1 cellular context compared by ENCODE assay signal in the genomic region with DNA sequence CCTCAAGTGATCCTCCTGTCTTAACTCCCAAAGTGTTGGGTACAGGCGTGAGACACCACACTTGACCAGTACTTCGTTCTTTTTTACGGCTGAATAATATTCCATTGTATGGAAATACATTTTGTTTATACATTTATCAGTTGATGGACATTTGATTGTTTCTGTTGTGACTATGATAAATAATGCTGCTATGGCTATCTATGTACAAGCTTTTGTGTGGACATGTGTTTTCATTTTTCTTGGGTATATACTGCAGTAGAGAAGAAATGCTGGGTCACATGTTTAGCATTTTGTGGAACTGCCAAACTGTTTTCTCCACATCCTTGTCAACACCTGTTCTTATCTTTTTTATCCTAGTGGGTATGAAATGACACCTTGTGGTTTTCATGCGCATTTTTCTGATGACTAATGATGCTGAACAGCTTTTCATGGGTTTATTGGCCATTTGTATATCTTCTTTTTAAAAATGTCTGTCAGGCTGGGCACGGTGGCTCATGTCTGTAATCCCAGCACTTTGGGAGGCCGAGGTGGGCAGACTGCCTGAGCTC.
A peak's percentile ranks its signal among the peaks of the same experiment; 100 is the strongest.
TF ChIP-seq lines count a peak whose summit lies in the region.

No MANE protein-coding gene starts in this region.

TF ChIP-seq in K562, 482 proteins besides CTCF, POLR2A, EP300 and RAD21 (continued from another document):
- TF ChIP-seq, protein P1, sequence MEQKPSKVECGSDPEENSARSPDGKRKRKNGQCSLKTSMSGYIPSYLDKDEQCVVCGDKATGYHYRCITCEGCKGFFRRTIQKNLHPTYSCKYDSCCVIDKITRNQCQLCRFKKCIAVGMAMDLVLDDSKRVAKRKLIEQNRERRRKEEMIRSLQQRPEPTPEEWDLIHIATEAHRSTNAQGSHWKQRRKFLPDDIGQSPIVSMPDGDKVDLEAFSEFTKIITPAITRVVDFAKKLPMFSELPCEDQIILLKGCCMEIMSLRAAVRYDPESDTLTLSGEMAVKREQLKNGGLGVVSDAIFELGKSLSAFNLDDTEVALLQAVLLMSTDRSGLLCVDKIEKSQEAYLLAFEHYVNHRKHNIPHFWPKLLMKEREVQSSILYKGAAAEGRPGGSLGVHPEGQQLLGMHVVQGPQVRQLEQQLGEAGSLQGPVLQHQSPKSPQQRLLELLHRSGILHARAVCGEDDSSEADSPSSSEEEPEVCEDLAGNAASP (IDR thresholded peaks at IDR 0.05), result no peak
- TF ChIP-seq FOXK1 (CRISPR knock-in tag; IDR thresholded peaks at IDR 0.05; ENCODE audit: borderline replicate concordance) (no peak), TOE1 (IDR thresholded peaks at IDR 0.05; ENCODE audit: borderline replicate concordance) (no peak), TOE1 (CRISPR knock-in tag; IDR thresholded peaks at IDR 0.05; ENCODE audit: borderline replicate concordance, low read depth) (no peak), CTBP1 (IDR thresholded peaks at IDR 0.05; ENCODE audit: borderline replicate concordance) (peak; percentile 40; the same call in 1 of the 2 replicates), ZNF140 (CRISPR knock-in tag; IDR thresholded peaks at IDR 0.05) (no peak), TEAD2 (tag; IDR thresholded peaks at IDR 0.05) (no peak), YBX1 (IDR thresholded peaks at IDR 0.05) (no peak), GABPA (tag; conservative IDR thresholded peaks at IDR 0.05; ENCODE audit: low read depth) (no peak), ZNF444 (CRISPR knock-in tag; IDR thresholded peaks at IDR 0.05) (no peak), DPF2 (IDR thresholded peaks at IDR 0.05) (no peak), SRF (CRISPR knock-in tag; IDR thresholded peaks at IDR 0.05) (no peak), ZNF79 (CRISPR knock-in tag; IDR thresholded peaks at IDR 0.05; ENCODE audit: low read depth) (no peak), BRF1 (IDR thresholded peaks at IDR 0.05; ENCODE audit: borderline replicate concordance, extremely low read depth, insufficient read length) (no peak), HMG20B (CRISPR knock-in tag; IDR thresholded peaks at IDR 0.05) (no peak), ZNF75A (CRISPR knock-in tag; IDR thresholded peaks at IDR 0.05) (no peak), MTF1 (CRISPR knock-in tag; IDR thresholded peaks at IDR 0.05; ENCODE audit: borderline replicate concordance) (no peak), CBFA2T3 (IDR thresholded peaks at IDR 0.05) (peak; percentile 12; the same call in 1 of the 2 replicates), ZNF436 (CRISPR knock-in tag; IDR thresholded peaks at IDR 0.05) (no peak), HLTF (IDR thresholded peaks at IDR 0.05) (no peak), CCAR2 (IDR thresholded peaks at IDR 0.05; ENCODE audit: low read depth, low read length) (no peak), TCF7L2 (IDR thresholded peaks at IDR 0.05; ENCODE audit: low read depth, low read length) (no peak), IFI16 (CRISPR knock-in tag; IDR thresholded peaks at IDR 0.05) (no peak), KHSRP (IDR thresholded peaks at IDR 0.05) (no peak), C11orf30 (IDR thresholded peaks at IDR 0.05; ENCODE audit: low read depth) (no peak), MTA3 (IDR thresholded peaks at IDR 0.05; ENCODE audit: borderline replicate concordance) (no peak), ADNP (tag; IDR thresholded peaks at IDR 0.05) (no peak), PHTF2 (CRISPR knock-in tag; IDR thresholded peaks at IDR 0.05) (no peak), NFIC (IDR thresholded peaks at IDR 0.05) (no peak), ZNF778 (CRISPR knock-in tag; IDR thresholded peaks at IDR 0.05) (no peak), SREBF1 (IDR thresholded peaks at IDR 0.05; ENCODE audit: borderline replicate concordance, low read depth, low read length) (no peak), ZNF561 (CRISPR knock-in tag; conservative IDR thresholded peaks at IDR 0.05) (no peak), MCM2 (IDR thresholded peaks at IDR 0.05; ENCODE audit: low read depth) (no peak), ZNF347 (CRISPR knock-in tag; IDR thresholded peaks at IDR 0.05; ENCODE audit: low read depth) (no peak), HNRNPL (IDR thresholded peaks at IDR 0.05; ENCODE audit: low read depth, low read length) (no peak), MAFK (IDR thresholded peaks at IDR 0.05; ENCODE audit: low read length) (no peak), ZNF263 (CRISPR knock-in tag; IDR thresholded peaks at IDR 0.05; ENCODE audit: borderline replicate concordance) (no peak), ZNF12 (CRISPR knock-in tag; IDR thresholded peaks at IDR 0.05) (no peak), ZSCAN29 (IDR thresholded peaks at IDR 0.05) (no peak), TEAD4 (IDR thresholded peaks at IDR 0.05; ENCODE audit: low read length) (peak; percentile 37; the same call in 1 of the 2 replicates), TEAD4 (CRISPR knock-in tag; IDR thresholded peaks at IDR 0.05; ENCODE audit: borderline replicate concordance) (no peak), FOSL1 (tag; conservative IDR thresholded peaks at IDR 0.05) (peak; percentile 41; the same call in 1 of the 2 replicates), XRCC5 (IDR thresholded peaks at IDR 0.05; ENCODE audit: low read depth, low read length) (no peak), KAT7 (CRISPR knock-in tag; IDR thresholded peaks at IDR 0.05; ENCODE audit: borderline replicate concordance) (no peak), ZNF584 (CRISPR knock-in tag; IDR thresholded peaks at IDR 0.05; ENCODE audit: low read depth) (no peak), HIVEP1 (CRISPR knock-in tag; IDR thresholded peaks at IDR 0.05) (no peak), JUND (IDR thresholded peaks at IDR 0.05; ENCODE audit: borderline replicate concordance, low read depth, low read length) (0 out of 2 replicates have a peak, but pooled peaks have one; percentile 15), JUND (tag; IDR thresholded peaks at IDR 0.05; ENCODE audit: borderline replicate concordance, low read depth, low read length) (no peak), MEIS2 (IDR thresholded peaks at IDR 0.05; ENCODE audit: partially characterized antibody) (peak; percentile 84), DIDO1 (tag; IDR thresholded peaks at IDR 0.05; ENCODE audit: low read depth) (no peak), MTA2 (IDR thresholded peaks at IDR 0.05; ENCODE audit: low read depth) (no peak), TCF7 (IDR thresholded peaks at IDR 0.05; ENCODE audit: borderline replicate concordance) (no peak)
- TF ChIP-seq, protein P2, sequence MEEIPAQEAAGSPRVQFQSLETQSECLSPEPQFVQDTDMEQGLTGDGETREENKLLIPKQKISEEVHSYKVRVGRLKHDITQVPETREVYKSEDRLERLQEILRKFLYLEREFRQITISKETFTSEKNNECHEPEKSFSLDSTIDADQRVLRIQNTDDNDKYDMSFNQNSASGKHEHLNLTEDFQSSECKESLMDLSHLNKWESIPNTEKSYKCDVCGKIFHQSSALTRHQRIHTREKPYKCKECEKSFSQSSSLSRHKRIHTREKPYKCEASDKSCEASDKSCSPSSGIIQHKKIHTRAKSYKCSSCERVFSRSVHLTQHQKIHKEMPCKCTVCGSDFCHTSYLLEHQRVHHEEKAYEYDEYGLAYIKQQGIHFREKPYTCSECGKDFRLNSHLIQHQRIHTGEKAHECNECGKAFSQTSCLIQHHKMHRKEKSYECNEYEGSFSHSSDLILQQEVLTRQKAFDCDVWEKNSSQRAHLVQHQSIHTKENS (CRISPR knock-in tag; IDR thresholded peaks at IDR 0.05), result no peak
- TF ChIP-seq, protein P3, sequence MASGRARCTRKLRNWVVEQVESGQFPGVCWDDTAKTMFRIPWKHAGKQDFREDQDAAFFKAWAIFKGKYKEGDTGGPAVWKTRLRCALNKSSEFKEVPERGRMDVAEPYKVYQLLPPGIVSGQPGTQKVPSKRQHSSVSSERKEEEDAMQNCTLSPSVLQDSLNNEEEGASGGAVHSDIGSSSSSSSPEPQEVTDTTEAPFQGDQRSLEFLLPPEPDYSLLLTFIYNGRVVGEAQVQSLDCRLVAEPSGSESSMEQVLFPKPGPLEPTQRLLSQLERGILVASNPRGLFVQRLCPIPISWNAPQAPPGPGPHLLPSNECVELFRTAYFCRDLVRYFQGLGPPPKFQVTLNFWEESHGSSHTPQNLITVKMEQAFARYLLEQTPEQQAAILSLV (tag; IDR thresholded peaks at IDR 0.05), result no peak
- TF ChIP-seq, protein P4, sequence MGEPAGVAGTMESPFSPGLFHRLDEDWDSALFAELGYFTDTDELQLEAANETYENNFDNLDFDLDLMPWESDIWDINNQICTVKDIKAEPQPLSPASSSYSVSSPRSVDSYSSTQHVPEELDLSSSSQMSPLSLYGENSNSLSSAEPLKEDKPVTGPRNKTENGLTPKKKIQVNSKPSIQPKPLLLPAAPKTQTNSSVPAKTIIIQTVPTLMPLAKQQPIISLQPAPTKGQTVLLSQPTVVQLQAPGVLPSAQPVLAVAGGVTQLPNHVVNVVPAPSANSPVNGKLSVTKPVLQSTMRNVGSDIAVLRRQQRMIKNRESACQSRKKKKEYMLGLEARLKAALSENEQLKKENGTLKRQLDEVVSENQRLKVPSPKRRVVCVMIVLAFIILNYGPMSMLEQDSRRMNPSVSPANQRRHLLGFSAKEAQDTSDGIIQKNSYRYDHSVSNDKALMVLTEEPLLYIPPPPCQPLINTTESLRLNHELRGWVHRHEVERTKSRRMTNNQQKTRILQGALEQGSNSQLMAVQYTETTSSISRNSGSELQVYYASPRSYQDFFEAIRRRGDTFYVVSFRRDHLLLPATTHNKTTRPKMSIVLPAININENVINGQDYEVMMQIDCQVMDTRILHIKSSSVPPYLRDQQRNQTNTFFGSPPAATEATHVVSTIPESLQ (CRISPR knock-in tag; IDR thresholded peaks at IDR 0.05), result no peak
- TF ChIP-seq, protein P5, sequence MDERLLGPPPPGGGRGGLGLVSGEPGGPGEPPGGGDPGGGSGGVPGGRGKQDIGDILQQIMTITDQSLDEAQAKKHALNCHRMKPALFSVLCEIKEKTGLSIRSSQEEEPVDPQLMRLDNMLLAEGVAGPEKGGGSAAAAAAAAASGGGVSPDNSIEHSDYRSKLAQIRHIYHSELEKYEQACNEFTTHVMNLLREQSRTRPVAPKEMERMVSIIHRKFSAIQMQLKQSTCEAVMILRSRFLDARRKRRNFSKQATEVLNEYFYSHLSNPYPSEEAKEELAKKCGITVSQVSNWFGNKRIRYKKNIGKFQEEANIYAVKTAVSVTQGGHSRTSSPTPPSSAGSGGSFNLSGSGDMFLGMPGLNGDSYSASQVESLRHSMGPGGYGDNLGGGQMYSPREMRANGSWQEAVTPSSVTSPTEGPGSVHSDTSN (CRISPR knock-in tag; IDR thresholded peaks at IDR 0.05; ENCODE audit: low read depth), result no peak
- TF ChIP-seq, protein P5 (tag; conservative IDR thresholded peaks at IDR 0.05; ENCODE audit: low read depth), result peak; percentile 42; the same call in 1 of the 2 replicates
- TF ChIP-seq, protein P6, sequence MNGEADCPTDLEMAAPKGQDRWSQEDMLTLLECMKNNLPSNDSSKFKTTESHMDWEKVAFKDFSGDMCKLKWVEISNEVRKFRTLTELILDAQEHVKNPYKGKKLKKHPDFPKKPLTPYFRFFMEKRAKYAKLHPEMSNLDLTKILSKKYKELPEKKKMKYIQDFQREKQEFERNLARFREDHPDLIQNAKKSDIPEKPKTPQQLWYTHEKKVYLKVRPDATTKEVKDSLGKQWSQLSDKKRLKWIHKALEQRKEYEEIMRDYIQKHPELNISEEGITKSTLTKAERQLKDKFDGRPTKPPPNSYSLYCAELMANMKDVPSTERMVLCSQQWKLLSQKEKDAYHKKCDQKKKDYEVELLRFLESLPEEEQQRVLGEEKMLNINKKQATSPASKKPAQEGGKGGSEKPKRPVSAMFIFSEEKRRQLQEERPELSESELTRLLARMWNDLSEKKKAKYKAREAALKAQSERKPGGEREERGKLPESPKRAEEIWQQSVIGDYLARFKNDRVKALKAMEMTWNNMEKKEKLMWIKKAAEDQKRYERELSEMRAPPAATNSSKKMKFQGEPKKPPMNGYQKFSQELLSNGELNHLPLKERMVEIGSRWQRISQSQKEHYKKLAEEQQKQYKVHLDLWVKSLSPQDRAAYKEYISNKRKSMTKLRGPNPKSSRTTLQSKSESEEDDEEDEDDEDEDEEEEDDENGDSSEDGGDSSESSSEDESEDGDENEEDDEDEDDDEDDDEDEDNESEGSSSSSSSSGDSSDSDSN (IDR thresholded peaks at IDR 0.05; ENCODE audit: borderline replicate concordance in 1 of 2, low read depth in 2 of 2, low read length in 2 of 2), result no peak
- TF ChIP-seq, protein P7, sequence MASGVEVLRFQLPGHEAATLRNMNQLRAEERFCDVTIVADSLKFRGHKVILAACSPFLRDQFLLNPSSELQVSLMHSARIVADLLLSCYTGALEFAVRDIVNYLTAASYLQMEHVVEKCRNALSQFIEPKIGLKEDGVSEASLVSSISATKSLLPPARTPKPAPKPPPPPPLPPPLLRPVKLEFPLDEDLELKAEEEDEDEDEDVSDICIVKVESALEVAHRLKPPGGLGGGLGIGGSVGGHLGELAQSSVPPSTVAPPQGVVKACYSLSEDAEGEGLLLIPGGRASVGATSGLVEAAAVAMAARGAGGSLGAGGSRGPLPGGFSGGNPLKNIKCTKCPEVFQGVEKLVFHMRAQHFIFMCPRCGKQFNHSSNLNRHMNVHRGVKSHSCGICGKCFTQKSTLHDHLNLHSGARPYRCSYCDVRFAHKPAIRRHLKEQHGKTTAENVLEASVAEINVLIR (CRISPR knock-in tag; IDR thresholded peaks at IDR 0.05), result no peak
- TF ChIP-seq, protein P8, sequence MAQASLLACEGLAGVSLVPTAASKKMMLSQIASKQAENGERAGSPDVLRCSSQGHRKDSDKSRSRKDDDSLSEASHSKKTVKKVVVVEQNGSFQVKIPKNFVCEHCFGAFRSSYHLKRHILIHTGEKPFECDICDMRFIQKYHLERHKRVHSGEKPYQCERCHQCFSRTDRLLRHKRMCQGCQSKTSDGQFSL (CRISPR knock-in tag; IDR thresholded peaks at IDR 0.05), result no peak
- TF ChIP-seq, protein P8 (tag; IDR thresholded peaks at IDR 0.05), result no peak
- TF ChIP-seq, protein P9, sequence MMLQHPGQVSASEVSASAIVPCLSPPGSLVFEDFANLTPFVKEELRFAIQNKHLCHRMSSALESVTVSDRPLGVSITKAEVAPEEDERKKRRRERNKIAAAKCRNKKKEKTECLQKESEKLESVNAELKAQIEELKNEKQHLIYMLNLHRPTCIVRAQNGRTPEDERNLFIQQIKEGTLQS (IDR thresholded peaks at IDR 0.05), result no peak
- TF ChIP-seq, protein P9 (CRISPR knock-in tag; conservative IDR thresholded peaks at IDR 0.05), result no peak
